ENCODE assay signal across 9 cellular contexts in the genomic region with DNA sequence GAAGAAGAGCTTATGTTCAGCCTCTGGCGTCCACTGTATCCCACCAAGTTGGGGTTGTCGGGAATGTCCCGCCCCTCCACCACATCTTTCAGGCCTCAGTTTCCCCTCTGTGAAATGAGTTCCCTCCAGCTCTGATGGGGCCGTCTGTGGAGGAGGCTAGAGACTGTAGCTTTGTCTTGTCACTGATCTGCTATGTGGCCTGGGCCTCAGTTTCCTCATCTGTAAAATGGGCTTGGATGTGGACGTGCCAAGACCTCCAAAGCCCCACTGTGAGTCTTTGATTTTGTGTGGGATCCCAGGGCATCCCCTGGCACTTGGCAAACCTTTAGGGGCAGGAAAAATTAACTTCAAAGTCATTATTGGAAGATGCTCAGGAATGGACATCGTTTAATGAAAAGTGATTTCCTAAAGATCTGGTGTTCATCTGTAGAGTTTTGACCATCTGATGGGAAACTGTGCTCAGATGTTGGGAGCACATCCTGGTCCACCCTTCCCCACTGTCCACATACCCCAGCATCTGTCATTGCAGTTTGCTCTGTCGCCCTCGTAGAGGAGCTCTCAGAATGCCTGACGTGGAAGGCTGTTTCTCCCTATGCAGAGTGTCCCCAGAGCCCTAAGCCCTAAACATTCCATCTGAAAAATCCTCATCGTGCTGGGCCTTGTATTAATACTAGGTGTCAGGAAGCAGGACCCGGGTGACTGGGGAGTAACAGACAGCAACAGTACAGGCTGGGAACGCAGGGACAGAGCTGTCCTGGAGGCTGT. TPM values are rescaled to one million over a fixed set of nuclear protein-coding genes. Genes with fewer than 3 reads are reported as not detected.
DNase-seq lines count a peak whose midpoint lies in the region; ATAC-seq, FAIRE-seq and TF ChIP-seq lines count a peak whose summit lies in the region.
"Had no signal": no experiment of that assay in that cellular context is flagged by ENCODE, and none has a peak within 500 bp of the region (broad histone marks: within the 10 kb centered on the region; RNA-seq: fewer than 3 reads in every experiment).

No MANE protein-coding gene starts in this region.

- peak overlapping the region; percentile 64 for H3K4me2 ChIP-seq in PC-3 (ENCODE audit: low read length)
- H3K4me2 ChIP-seq in endothelial cell of umbilical vein (ENCODE audit: insufficient read depth, low read length): no peak overlapping the region
- no peak overlapping the region for H3K4me2 ChIP-seq in GM23248 (ENCODE audit: unreplicated experiment)

- dilution Hi-C loops in endothelial cell of umbilical vein (cut with MboI; ENCODE audit: extremely low pct_ligation_motif_present, low sequenced_read_pairs): no loop called here

- no peaks in the 10 kb centered on the region for H3K9me1 ChIP-seq in endothelial cell of umbilical vein (replicated peaks; ENCODE audit: control insufficient read depth, extremely low read depth, insufficient read depth, low read length)

- TF ChIP-seq CTCF in PC-3 (conservative IDR thresholded peaks at IDR 0.05; ENCODE audit: low read depth, low read length): no peak
- no peak for TF ChIP-seq CTCF in endothelial cell of umbilical vein (IDR thresholded peaks at IDR 0.05; ENCODE audit: extremely low read depth in 1 of 2, insufficient read depth in 1 of 2, low read depth in 1 of 2, low read length in 2 of 2)
- TF ChIP-seq CTCF in foreskin keratinocyte (conservative IDR thresholded peaks at IDR 0.05): no peak

- H2AFZ ChIP-seq in PC-3 (ENCODE audit: low read length): no peak overlapping the region
- H2AFZ ChIP-seq in endothelial cell of umbilical vein (ENCODE audit: low read depth, low read length): no peak overlapping the region
- no peak overlapping the region for H2AFZ ChIP-seq in GM23248

- H3K4me3 ChIP-seq in GM08714 (ENCODE audit: low read length): peak overlapping the region; percentile 31; the same call in 1 of the 2 replicates
- no peak overlapping the region for H3K4me3 ChIP-seq in PC-3 (ENCODE audit: low read length)
- no peak overlapping the region for H3K4me3 ChIP-seq in endothelial cell of umbilical vein (replicated peaks in 1 of 3; ENCODE audit: insufficient read depth in 1 of 3, low read depth in 1 of 3, low read length in 3 of 3)
- peak overlapping the region in 1 of 3 donors; percentile 30 for H3K4me3 ChIP-seq in skeletal muscle tissue (ENCODE audit: low read length in 3 of 3)
- H3K4me3 ChIP-seq in GM23248: no peak overlapping the region

- H3K9me2 ChIP-seq in PC-3 (replicated peaks; ENCODE audit: low read length) (no peaks in the 10 kb centered on the region), GM23248 (ENCODE audit: insufficient read depth) (no peaks in the 10 kb centered on the region)

- H3K9ac ChIP-seq in PC-3 (ENCODE audit: low read length): peak overlapping the region; percentile 18; the same call in 1 of the 2 replicates
- peak overlapping the region; percentile 3 for H3K9ac ChIP-seq in endothelial cell of umbilical vein (replicated peaks; ENCODE audit: extremely low read depth, insufficient read depth, low read length)
- H3K9ac ChIP-seq in skeletal muscle tissue (ENCODE audit: low read depth in 1 of 3, low read length in 3 of 3): peak overlapping the region in 2 of 3 donors; percentile 64 to 73
- no peak overlapping the region for H3K9ac ChIP-seq in GM23248

- intact Hi-C loops in PC-3 (cut with micrococcal nuclease): no loop called here
- intact Hi-C loops in endothelial cell of umbilical vein (cut with micrococcal nuclease): loop anchor here (10.0 kb wide), 1 partner anchor 374 kb away; no protein-coding TSS in a partner anchor

- no TSS peak for BruUV-seq in PC-3 (replicated peaks; lab: Mats Ljungman, UMichigan)
- BruUV-seq in endothelial cell of umbilical vein (replicated peaks; lab: Mats Ljungman, UMichigan): no TSS peak

- DNase-seq in PC-3 (no peak), endothelial cell of umbilical vein (ENCODE audit: low read depth, low spot score) (no peak), ureter (ENCODE audit: low spot score) (no peak), foreskin keratinocyte (no peak), DMS153 treated with DMSO at 0.1 percent for 48 hours (lab: John Stamatoyannopoulos, UW; ENCODE audit: unreplicated experiment) (no peak), GM23248 (no peak)
- DNase-seq: NCI-H345 had no signal

- H3K79me2 ChIP-seq in PC-3 (ENCODE audit: low read length): peaks cover 64% of the 10 kb centered on the region
- H3K79me2 ChIP-seq in endothelial cell of umbilical vein (ENCODE audit: control insufficient read depth, insufficient read depth, low read length): peaks cover 11% of the 10 kb centered on the region
- peaks cover 7% of the 10 kb centered on the region; the same call in 1 of the 2 replicates for H3K79me2 ChIP-seq in GM23248 (ENCODE audit: insufficient read depth)

- H3K27ac ChIP-seq in PC-3 (ENCODE audit: low read length) (peak overlapping the region; percentile 75), endothelial cell of umbilical vein (ENCODE audit: insufficient read depth, low read depth, low read length) (peak overlapping the region; percentile 77), skeletal muscle tissue (ENCODE audit: low read depth, low read length) (peak overlapping the region; percentile 91), foreskin keratinocyte (no peak overlapping the region), GM23248 (no peak overlapping the region)

- in situ Hi-C loops in GM23248 (cut with MboI): no loop called here

- ATAC-seq in PC-3 (no peak), foreskin keratinocyte (no peak)

- 88 to 89% methylated on average over 12 of the region's 12 CpGs for WGBS in GM23248 (ENCODE audit: low coverage in 1 of 2, low lambda C conversion rate in 2 of 2, missing lambda C conversion rate in 2 of 2), 2 experiments

- no peak for FAIRE-seq in endothelial cell of umbilical vein (lab: Jason Lieb, UNC)

- H3K9me3 ChIP-seq in PC-3 (ENCODE audit: low read length) (no peaks in the 10 kb centered on the region), endothelial cell of umbilical vein (replicated peaks; ENCODE audit: control insufficient read depth, insufficient read depth, low read length) (no peaks in the 10 kb centered on the region), skeletal muscle tissue (ENCODE audit: control insufficient read depth in 3 of 3, low read length in 3 of 3) (no peaks in the 10 kb centered on the region), GM23248 (ENCODE audit: low read depth) (no peaks in the 10 kb centered on the region)

- no peak for TF ChIP-seq POLR2A in endothelial cell of umbilical vein (IDR thresholded peaks at IDR 0.05; ENCODE audit: low read depth, low read length)

- CTCF ChIA-PET in PC-3 (lab: Charles Lee): no interaction called here
- CTCF ChIA-PET in endothelial cell of umbilical vein (lab: Charles Lee): interaction anchor here (0.9 to 2.5 kb wide), 5 partner anchors 8 to 227 kb away, joined by 3 to 6 read pairs (median 5); no protein-coding TSS in a partner anchor

- H3F3A ChIP-seq in PC-3 (ENCODE audit: low read length, unreplicated experiment) (no peaks in the 10 kb centered on the region), GM23248 (ENCODE audit: insufficient read depth) (0 out of 2 replicates have a peak, but pooled peaks cover 15% of the 10 kb centered on the region)

- POLR2A ChIA-PET in PC-3 (lab: Charles Lee; ENCODE audit: unreplicated experiment): no interaction called here
- POLR2A ChIA-PET in endothelial cell of umbilical vein (lab: Charles Lee): no interaction called here

- H3K36me3 ChIP-seq in PC-3 (ENCODE audit: low read depth, low read length): no peaks in the 10 kb centered on the region
- H3K36me3 ChIP-seq in endothelial cell of umbilical vein (ENCODE audit: control insufficient read depth in 2 of 2, extremely low read depth in 1 of 2, insufficient read depth in 2 of 2, low read length in 2 of 2): no peaks in the 10 kb centered on the region
- H3K36me3 ChIP-seq in skeletal muscle tissue (ENCODE audit: control insufficient read depth in 3 of 3, insufficient read depth in 3 of 3, low read length in 3 of 3): no peaks in the 10 kb centered on the region
- no peaks in the 10 kb centered on the region for H3K36me3 ChIP-seq in GM23248 (ENCODE audit: low read depth)

- H3K27me3 ChIP-seq in PC-3 (ENCODE audit: low read length) (no peaks in the 10 kb centered on the region), endothelial cell of umbilical vein (ENCODE audit: control insufficient read depth in 2 of 2, insufficient read depth in 2 of 2, low read length in 2 of 2) (no peaks in the 10 kb centered on the region), skeletal muscle tissue (ENCODE audit: control insufficient read depth in 3 of 3, insufficient read depth in 3 of 3, low read length in 3 of 3) (no peaks in the 10 kb centered on the region), foreskin keratinocyte (no peaks in the 10 kb centered on the region), GM23248 (replicated peaks; ENCODE audit: insufficient read depth) (no peaks in the 10 kb centered on the region)

- H3K4me1 ChIP-seq in PC-3 (ENCODE audit: insufficient read depth, low read length) (peaks cover 58% of the 10 kb centered on the region), endothelial cell of umbilical vein (ENCODE audit: control insufficient read depth, extremely low read depth, insufficient read depth, low read length) (peaks cover 49% of the 10 kb centered on the region), skeletal muscle tissue (ENCODE audit: control insufficient read depth in 3 of 3, insufficient read depth in 3 of 3, low read length in 3 of 3) (peaks cover 83 to 96% (median 92%) of the 10 kb centered on the region in 3 donors), foreskin keratinocyte (peaks cover 13% of the 10 kb centered on the region), GM23248 (ENCODE audit: insufficient read depth) (peaks cover 36% of the 10 kb centered on the region)

- H4K20me1 ChIP-seq in PC-3 (ENCODE audit: low read length) (no peaks in the 10 kb centered on the region), endothelial cell of umbilical vein (replicated peaks; ENCODE audit: control insufficient read depth, extremely low read depth, insufficient read depth, low read length) (no peaks in the 10 kb centered on the region), GM23248 (ENCODE audit: insufficient read depth) (no peaks in the 10 kb centered on the region)

RNA-seq across cellular contexts. Expression of a gene that starts 28.5 kb away (rescaled TPM):
- total RNA-seq in PC-3 (2014; rRNA removed) (28.1 and 31.9 TPM in 2 replicates), endothelial cell of umbilical vein (33.8 and 38.0 TPM in 2 replicates), skeletal muscle tissue (5.7 TPM), ureter (19.4 TPM), foreskin keratinocyte (13.6 and 14.8 TPM in 2 replicates)
- polyA plus RNA-seq in endothelial cell of umbilical vein (24.8 and 25.7 TPM in 2 replicates), foreskin keratinocyte (4.7 and 5.0 TPM in 2 replicates), GM23248 (2016; fragmentation: Nextera tagmentation; extraction: Ambion mirVana) (4.6 and 4.7 TPM in 2 replicates)
- polyA plus RNA-seq in endothelial cell of umbilical vein (2011; cell fraction: cytosol; rRNA removed): 16.9 and 19.1 TPM in 2 replicates
- 51.5 and 59.3 TPM in 2 replicates for polyA plus RNA-seq in endothelial cell of umbilical vein (2011; cell fraction: nucleus; rRNA removed)
- 13.7 and 19.6 TPM in 2 replicates for polyA plus RNA-seq in endothelial cell of umbilical vein (2012)
- 75.0 and 82.1 TPM in 2 replicates for polyA minus RNA-seq in endothelial cell of umbilical vein
- polyA minus RNA-seq in endothelial cell of umbilical vein (2011; cell fraction: cytosol; rRNA and poly(A)+ RNA removed): 12.4 TPM
- polyA minus RNA-seq in endothelial cell of umbilical vein (2011; cell fraction: nucleus; rRNA and poly(A)+ RNA removed): 47.6 and 56.2 TPM in 2 replicates
- 10.6 and 13.4 TPM in 2 replicates for total RNA-seq in GM23248 (2014; rRNA removed; shearing (Covaris generic))

Comparison
In these comparisons a context has a peak if more than half of its experiments do, and no peak if none do; other contexts are left out.
1. H3K27ac ChIP-seq: peak in PC-3 (single experiment), endothelial cell of umbilical vein (single experiment) and skeletal muscle tissue (single experiment); none in foreskin keratinocyte (single experiment) and GM23248 (single experiment).